8 cellular contexts compared by ENCODE assay signal in the genomic region with DNA sequence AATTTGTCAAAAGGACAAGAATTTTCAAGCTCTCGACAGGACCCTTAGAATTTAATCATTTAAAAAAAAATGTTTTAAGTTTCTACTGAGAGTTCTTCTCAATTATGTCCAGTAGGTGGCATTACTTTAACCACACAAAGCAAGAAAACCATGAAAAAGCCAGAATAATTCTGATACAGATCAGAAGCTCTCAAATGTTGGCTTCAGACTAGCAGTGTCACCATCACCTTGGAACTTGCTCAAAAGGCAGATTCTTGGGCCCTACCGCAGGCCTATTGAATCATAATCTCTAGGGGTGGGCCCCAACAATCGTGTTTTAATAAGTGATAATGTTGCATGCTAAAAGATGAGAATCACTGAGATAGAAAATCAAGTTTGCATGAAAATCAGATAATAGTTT.
DNase-seq lines count a peak whose midpoint lies in the region; ATAC-seq and TF ChIP-seq lines count a peak whose summit lies in the region.

No MANE protein-coding gene starts in this region.

- H2AK9ac ChIP-seq in IMR-90 (replicated peaks; ENCODE audit: low read depth, low read length, poor library complexity), result no peak overlapping the region

- H3K36me3 ChIP-seq in IMR-90 (ENCODE audit: control insufficient read depth, insufficient read depth, low read length) (no peaks in the 10 kb centered on the region), PC-3 (ENCODE audit: low read depth, low read length) (no peaks in the 10 kb centered on the region), osteoblast (ENCODE audit: insufficient read depth, low read length) (no peaks in the 10 kb centered on the region)

- H3K23ac ChIP-seq in IMR-90 (ENCODE audit: low read depth, low read length), result no peak overlapping the region

- no peaks in the 10 kb centered on the region for H3K36me3 Mint-ChIP-seq in activated naive CD4-positive, alpha-beta T cell treated with anti-CD3 and anti-CD28 coated beads, Interleukin-2, amount 50 U/mL, for 72 hours

- H3F3A ChIP-seq in PC-3 (ENCODE audit: low read length, unreplicated experiment), result no peaks in the 10 kb centered on the region

- DNase-seq in AG08396 (ENCODE audit: low spot score) (peak; percentile 50), IMR-90 (peak; percentile 55), PC-3 (peak; percentile 60), erythroblast (lab: John Stamatoyannopoulos, UW) (peak; percentile 43 to 44), osteoblast (ENCODE audit: insufficient read length, low spot score, missing footprints) (peak; percentile 70), mesenteric fat pad (ENCODE audit: low spot score) (no peak)
- DNase-seq in activated naive CD4-positive, alpha-beta T cell treated with anti-CD3 and anti-CD28 coated beads, Interleukin-2, amount 50 U/mL, for 72 hours (ENCODE audit: low spot score in 2 of 2), result no peak

- BruUV-seq in IMR-90 (replicated peaks; lab: Mats Ljungman, UMichigan), result no TSS peak
- BruUV-seq in PC-3 (replicated peaks; lab: Mats Ljungman, UMichigan), result no TSS peak

- no peak overlapping the region for H3K14ac ChIP-seq in IMR-90 (replicated peaks; ENCODE audit: low read depth, low read length)

- dilution Hi-C loops in IMR-90 (cut with HindIII; ENCODE audit: low sequenced_read_pairs, unreplicated experiment), result no loop called here

- TF ChIP-seq RAD21 in IMR-90 (IDR thresholded peaks at IDR 0.05; ENCODE audit: low read length), result peak; percentile 44; the same call in 1 of the 2 replicates

- no peaks in the 10 kb centered on the region for H4K20me1 ChIP-seq in IMR-90 (ENCODE audit: insufficient read depth, low read length)
- no peaks in the 10 kb centered on the region for H4K20me1 ChIP-seq in PC-3 (ENCODE audit: low read length)
- no peaks in the 10 kb centered on the region for H4K20me1 ChIP-seq in osteoblast (ENCODE audit: insufficient read depth, low read length)

- H2AFZ ChIP-seq in IMR-90 (replicated peaks; ENCODE audit: low read length, poor library complexity) (no peak overlapping the region), PC-3 (ENCODE audit: low read length) (no peak overlapping the region), osteoblast (ENCODE audit: low read length) (no peak overlapping the region)

- no peak overlapping the region for H3K27ac Mint-ChIP-seq in activated naive CD4-positive, alpha-beta T cell treated with anti-CD3 and anti-CD28 coated beads, Interleukin-2, amount 50 U/mL, for 72 hours

- H3K9me3 Mint-ChIP-seq in activated naive CD4-positive, alpha-beta T cell treated with anti-CD3 and anti-CD28 coated beads, Interleukin-2, amount 50 U/mL, for 72 hours, result no peaks in the 10 kb centered on the region

- no peaks in the 10 kb centered on the region for H3K9me2 ChIP-seq in PC-3 (replicated peaks; ENCODE audit: low read length)

- no peaks in the 10 kb centered on the region for H3K79me2 ChIP-seq in PC-3 (ENCODE audit: low read length)
- H3K79me2 ChIP-seq in osteoblast (ENCODE audit: insufficient read depth, low read length), result no peaks in the 10 kb centered on the region

- CTCF ChIA-PET in IMR-90 (lab: Yijun Ruan, JAX) (interaction anchor here (0.7 to 2.9 kb wide), 12 partner anchors 10 to 885 kb away, joined by 3 to 18 read pairs (median 3); no protein-coding TSS in a partner anchor), PC-3 (lab: Charles Lee) (interaction anchor here (0.6 to 1.1 kb wide), 2 partner anchors 530 to 1469 kb away, joined by 3 read pairs; no protein-coding TSS in a partner anchor)

- H3K9me3 ChIP-seq in IMR-90 (ENCODE audit: control insufficient read depth, insufficient read depth, low read length), result no peaks in the 10 kb centered on the region
- no peaks in the 10 kb centered on the region for H3K9me3 ChIP-seq in PC-3 (ENCODE audit: low read length)
- no peaks in the 10 kb centered on the region for H3K9me3 ChIP-seq in osteoblast (ENCODE audit: low read depth, low read length)

- H3K27ac ChIP-seq in IMR-90 (ENCODE audit: insufficient read depth, low read length), result no peak overlapping the region
- H3K27ac ChIP-seq in PC-3 (ENCODE audit: low read length), result no peak overlapping the region
- no peak overlapping the region for H3K27ac ChIP-seq in osteoblast (ENCODE audit: low read depth, low read length)

- no peak overlapping the region for H3K9ac ChIP-seq in IMR-90 (ENCODE audit: low read depth, low read length)
- no peak overlapping the region for H3K9ac ChIP-seq in PC-3 (ENCODE audit: low read length)

- TF ChIP-seq CTCF in IMR-90 (conservative IDR thresholded peaks at IDR 0.05; ENCODE audit: low read depth, low read length) (peak; percentile 67), PC-3 (conservative IDR thresholded peaks at IDR 0.05; ENCODE audit: low read depth, low read length) (peak; percentile 70), osteoblast (IDR thresholded peaks at IDR 0.05; ENCODE audit: extremely low read depth, low read depth, low read length) (peak; percentile 72)

- no peak overlapping the region for H4K8ac ChIP-seq in IMR-90 (ENCODE audit: low read depth in 2 of 2, low read length in 2 of 2)

- no peak overlapping the region for H2BK15ac ChIP-seq in IMR-90 (ENCODE audit: low read depth, low read length)

- in situ Hi-C loops in IMR-90 (cut with MboI; ENCODE audit: low sequenced_read_pairs), result no loop called here

- no peak overlapping the region for H2AK5ac ChIP-seq in IMR-90 (ENCODE audit: low read depth, low read length)

- H3K4me1 ChIP-seq in IMR-90 (ENCODE audit: control insufficient read depth, insufficient read depth, low read length) (no peaks in the 10 kb centered on the region), PC-3 (ENCODE audit: insufficient read depth, low read length) (no peaks in the 10 kb centered on the region), osteoblast (ENCODE audit: insufficient read depth, low read length) (peaks cover 5% of the 10 kb centered on the region)

- H4K91ac ChIP-seq in IMR-90 (ENCODE audit: insufficient read depth, low read depth, low read length), result no peak overlapping the region

- TF ChIP-seq POLR2A in IMR-90 (IDR thresholded peaks at IDR 0.05; ENCODE audit: low read depth, low read length), result no peak
- no peak for TF ChIP-seq POLR2A in erythroblast (IDR thresholded peaks at IDR 0.05; ENCODE audit: low read length)

- H3K56ac ChIP-seq in IMR-90 (ENCODE audit: extremely low read depth, insufficient read depth, low read length), result no peak overlapping the region

- H3K27me3 ChIP-seq in IMR-90 (ENCODE audit: control insufficient read depth, insufficient read depth, low read length) (peaks cover 4% of the 10 kb centered on the region), PC-3 (ENCODE audit: low read length) (no peaks in the 10 kb centered on the region), osteoblast (ENCODE audit: insufficient read depth, low read length) (no peaks in the 10 kb centered on the region)

- POLR2A ChIA-PET in IMR-90 (lab: Charles Lee; ENCODE audit: unreplicated experiment), result no interaction called here
- POLR2A ChIA-PET in PC-3 (lab: Charles Lee; ENCODE audit: unreplicated experiment), result no interaction called here

- no peak overlapping the region for H3K4ac ChIP-seq in IMR-90 (ENCODE audit: low read depth, low read length)

- H2BK20ac ChIP-seq in IMR-90 (ENCODE audit: low read depth, low read length), result no peak overlapping the region

- peak; percentile 56 for ATAC-seq in GM18519 (IDR thresholded peaks at IDR 0.05; ENCODE audit: low FRiP score, unreplicated experiment)
- peak; percentile 54 for ATAC-seq in IMR-90 (ENCODE audit: low read depth)
- no peak for ATAC-seq in PC-3
- ATAC-seq in activated naive CD4-positive, alpha-beta T cell treated with anti-CD3 and anti-CD28 coated beads, Interleukin-2, amount 50 U/mL, for 72 hours, result no peak

- H3K4me3 ChIP-seq in IMR-90 (ENCODE audit: insufficient read depth, low read depth, low read length) (no peak overlapping the region), PC-3 (ENCODE audit: low read length) (no peak overlapping the region), osteoblast (ENCODE audit: insufficient read depth, low read length) (no peak overlapping the region)

- no CpG with 5 or more reads among the region's 3 CpGs for WGBS in IMR-90 (ENCODE audit: extremely low coverage in 2 of 2, insufficient read length in 1 of 2), 2 experiments

- intact Hi-C loops in IMR-90 (cut with micrococcal nuclease), result loop anchor here (1.0 to 10.0 kb wide), 4 partner anchors 268 to 884 kb away; no protein-coding TSS in a partner anchor
- intact Hi-C loops in PC-3 (cut with micrococcal nuclease), result loop anchor here (1.0 to 5.0 kb wide), 2 partner anchors 530 to 886 kb away; partner anchors contain the start of gene ZNF639

- H4K5ac ChIP-seq in IMR-90 (ENCODE audit: low read depth, low read length), result no peak overlapping the region

- no peak overlapping the region for H3K18ac ChIP-seq in IMR-90 (ENCODE audit: low read depth, low read length)

- H2BK120ac ChIP-seq in IMR-90 (ENCODE audit: low read depth, low read length), result no peak overlapping the region

- H2BK5ac ChIP-seq in IMR-90 (ENCODE audit: low read depth, low read length, poor library complexity, severe bottlenecking), result no peak overlapping the region

- no peak overlapping the region for H3K4me2 ChIP-seq in IMR-90 (ENCODE audit: low read depth, low read length)
- H3K4me2 ChIP-seq in PC-3 (ENCODE audit: low read length), result no peak overlapping the region
- H3K4me2 ChIP-seq in osteoblast (ENCODE audit: insufficient read depth, low read length), result no peak overlapping the region

- H3K9me1 ChIP-seq in IMR-90 (ENCODE audit: insufficient read depth, low read length), result no peaks in the 10 kb centered on the region

- no peaks in the 10 kb centered on the region for H3K79me1 ChIP-seq in IMR-90 (ENCODE audit: low read depth in 1 of 2, low read length in 2 of 2)

TF ChIP-seq in IMR-90, 13 proteins besides CTCF, POLR2A, EP300 and RAD21:
- peak; percentile 53; the same call in 1 of the 2 replicates for TF ChIP-seq SMC3 (IDR thresholded peaks at IDR 0.05; ENCODE audit: low read depth, low read length)
- no peak for TF ChIP-seq FOS (IDR thresholded peaks at IDR 0.05; ENCODE audit: low read depth, low read length)

Comparison
In these comparisons a context has a peak if more than half of its experiments do, and no peak if none do; other contexts are left out.
1. DNase-seq: peak in AG08396 (single experiment), IMR-90 (single experiment), PC-3 (single experiment), erythroblast (2 of 2) and osteoblast (single experiment); none in mesenteric fat pad (single experiment) and activated naive CD4-positive, alpha-beta T cell treated with anti-CD3 and anti-CD28 coated beads, Interleukin-2, amount 50 U/mL, for 72 hours (0 of 2).
2. ATAC-seq: peak in GM18519 (single experiment) and IMR-90 (single experiment); none in PC-3 (single experiment) and activated naive CD4-positive, alpha-beta T cell treated with anti-CD3 and anti-CD28 coated beads, Interleukin-2, amount 50 U/mL, for 72 hours (0 of 2).
3. Peak in every context shown above with its lines, with median percentiles within 50 percentile points of each other: CTCF ChIP-seq.